ENCODE assay signal across 9 cellular contexts in genomic region chr6:160733045-160733646, GRCh38. TPM values are rescaled to one million over a fixed set of nuclear protein-coding genes. Genes with fewer than 3 reads are reported as not detected.
DNase-seq lines count a peak whose midpoint lies in the region; ATAC-seq, FAIRE-seq and TF ChIP-seq lines count a peak whose summit lies in the region.
"Had no signal": no experiment of that assay in that cellular context is flagged by ENCODE, and none has a peak within 500 bp of the region (broad histone marks: within the 10 kb centered on the region; RNA-seq: fewer than 3 reads in every experiment).

No MANE protein-coding gene starts in this region.

- H3K4me3 Mint-ChIP-seq in stimulated activated naive B cell treated with anti-CD40 and anti-IgM and Interleukin-4, amounts not matched to agents 10 μg/mL and 1 μg/mL and 100 μg/mL, for 72 hours, result no peak overlapping the region

- dilution Hi-C loops in keratinocyte (cut with MboI; ENCODE audit: extremely low pct_ligation_motif_present, low sequenced_read_pairs), result no loop called here

- H3K4me1 Mint-ChIP-seq in stimulated activated naive B cell treated with anti-CD40 and anti-IgM and Interleukin-4, amounts not matched to agents 10 μg/mL and 1 μg/mL and 100 μg/mL, for 72 hours, result peaks cover 4 to 5% of the 10 kb centered on the region in 2 donors

- no peaks in the 10 kb centered on the region for H3K36me3 Mint-ChIP-seq in stimulated activated naive B cell treated with anti-CD40 and anti-IgM and Interleukin-4, amounts not matched to agents 10 μg/mL and 1 μg/mL and 100 μg/mL, for 72 hours

- H2AFZ ChIP-seq in keratinocyte (ENCODE audit: control insufficient read depth, low read length), result no peak overlapping the region

- no peaks in the 10 kb centered on the region for H3K9me3 ChIP-seq in body of pancreas
- H3K9me3 ChIP-seq in keratinocyte (ENCODE audit: control insufficient read depth, low read depth, low read length), result no peaks in the 10 kb centered on the region
- H3K9me3 ChIP-seq: BLaER1 treated with 17β-estradiol and CSF1 and Interleukin-3, amounts not matched to agents 10 nM and 100 nM had no signal

- intact Hi-C loops in body of pancreas (cut with DNase I), result no loop called here

- H3K9ac ChIP-seq in keratinocyte (ENCODE audit: control insufficient read depth, extremely low read depth, insufficient read depth, low read length), result no peak overlapping the region
- H3K9ac ChIP-seq: BLaER1 treated with 17β-estradiol and CSF1 and Interleukin-3, amounts not matched to agents 10 nM and 100 nM had no signal

- DNase-seq in NCI-H2029 (lab: John Stamatoyannopoulos, UW) (peak; percentile 22), NCI-H2029 treated with DMSO at 0.1 percent for 48 hours (lab: John Stamatoyannopoulos, UW) (no peak), NCI-H748 treated with DMSO at 0.1 percent for 48 hours (lab: John Stamatoyannopoulos, UW) (peak; percentile 4), body of pancreas (peak; percentile 44 to 57 (median 56)), keratinocyte (ENCODE audit: low read depth, low spot score) (no peak)
- peak; percentile 24 for DNase-seq in stimulated activated naive B cell treated with anti-CD40 and anti-IgM and Interleukin-4, amounts not matched to agents 10 μg/mL and 1 μg/mL and 100 μg/mL, for 72 hours

- no peaks in the 10 kb centered on the region for H3K4me1 ChIP-seq in body of pancreas
- H3K4me1 ChIP-seq in keratinocyte (ENCODE audit: control insufficient read depth, extremely low read depth, insufficient read depth, low read length), result no peaks in the 10 kb centered on the region

- H3K27me3 Mint-ChIP-seq in stimulated activated naive B cell treated with anti-CD40 and anti-IgM and Interleukin-4, amounts not matched to agents 10 μg/mL and 1 μg/mL and 100 μg/mL, for 72 hours, result peaks cover 14 to 26% of the 10 kb centered on the region in 2 donors

- no peaks in the 10 kb centered on the region for H3K79me2 ChIP-seq in keratinocyte (ENCODE audit: control insufficient read depth, insufficient read depth, low read length)

- no peak overlapping the region for H3K27ac Mint-ChIP-seq in stimulated activated naive B cell treated with anti-CD40 and anti-IgM and Interleukin-4, amounts not matched to agents 10 μg/mL and 1 μg/mL and 100 μg/mL, for 72 hours

- H3K9me1 ChIP-seq in keratinocyte (ENCODE audit: control insufficient read depth, extremely low read depth, insufficient read depth, low read length), result no peaks in the 10 kb centered on the region

- H3K4me3 ChIP-seq in body of pancreas (no peak overlapping the region), keratinocyte (ENCODE audit: control insufficient read depth in 2 of 3, extremely low read depth in 1 of 3, insufficient read depth in 2 of 3, low read depth in 1 of 3, low read length in 3 of 3) (no peak overlapping the region)
- H3K4me3 ChIP-seq: BLaER1 treated with 17β-estradiol and CSF1 and Interleukin-3, amounts not matched to agents 10 nM and 100 nM had no signal

- H3K36me3 ChIP-seq in body of pancreas (replicated peaks in 1 of 2; ENCODE audit: insufficient read depth in 1 of 2, low read depth in 2 of 2) (no peaks in the 10 kb centered on the region), keratinocyte (ENCODE audit: control insufficient read depth in 2 of 2, extremely low read depth in 1 of 2, insufficient read depth in 2 of 2, low read length in 2 of 2) (no peaks in the 10 kb centered on the region)
- H3K36me3 ChIP-seq: BLaER1 treated with 17β-estradiol and CSF1 and Interleukin-3, amounts not matched to agents 10 nM and 100 nM had no signal

- WGBS in body of pancreas, 2 donors, result 22% methylated on average over 8 of the region's 8 CpGs

- H4K20me1 ChIP-seq in keratinocyte (ENCODE audit: control insufficient read depth, extremely low read depth, insufficient read depth, low read length), result no peaks in the 10 kb centered on the region
- H4K20me1 ChIP-seq: BLaER1 treated with 17β-estradiol and CSF1 and Interleukin-3, amounts not matched to agents 10 nM and 100 nM had no signal

- peak; percentile 79 for ATAC-seq in GM19397 (IDR thresholded peaks at IDR 0.05; ENCODE audit: unreplicated experiment)
- ATAC-seq in HG03196 (IDR thresholded peaks at IDR 0.05; ENCODE audit: unreplicated experiment), result peak; percentile 74
- peak; percentile 64 for ATAC-seq in body of pancreas
- ATAC-seq in stimulated activated naive B cell treated with anti-CD40 and anti-IgM and Interleukin-4, amounts not matched to agents 10 μg/mL and 1 μg/mL and 100 μg/mL, for 72 hours (replicated peaks), result peak; percentile 84 to 86

- no peak for TF ChIP-seq POLR2A in body of pancreas (IDR thresholded peaks at IDR 0.05)

- no peak overlapping the region for H3K4me2 ChIP-seq in keratinocyte (ENCODE audit: control insufficient read depth, extremely low read depth, insufficient read depth, low read depth, low read length)
- H3K4me2 ChIP-seq: BLaER1 treated with 17β-estradiol and CSF1 and Interleukin-3, amounts not matched to agents 10 nM and 100 nM had no signal

- H3K27ac ChIP-seq in body of pancreas (no peak overlapping the region), keratinocyte (ENCODE audit: control insufficient read depth, insufficient read depth, low read length) (no peak overlapping the region)
- H3K27ac ChIP-seq: BLaER1 treated with 17β-estradiol and CSF1 and Interleukin-3, amounts not matched to agents 10 nM and 100 nM had no signal

- TF ChIP-seq CTCF in body of pancreas (IDR thresholded peaks at IDR 0.05) (peak; percentile 30 to 76 (median 67)), keratinocyte (optimal IDR thresholded peaks at IDR 0.05 in 1 of 3, IDR thresholded peaks at IDR 0.05 in 1 of 3, conservative IDR thresholded peaks at IDR 0.05 in 1 of 3; ENCODE audit: extremely low read depth in 1 of 3, insufficient read depth in 2 of 3, low read length in 3 of 3) (peak; percentile 71 to 87 (median 86))

- FAIRE-seq in keratinocyte (lab: Jason Lieb, UNC), result peak; percentile 81

- no peaks in the 10 kb centered on the region for H3K9me3 Mint-ChIP-seq in stimulated activated naive B cell treated with anti-CD40 and anti-IgM and Interleukin-4, amounts not matched to agents 10 μg/mL and 1 μg/mL and 100 μg/mL, for 72 hours

- H3K27me3 ChIP-seq in body of pancreas (no peaks in the 10 kb centered on the region), keratinocyte (ENCODE audit: control insufficient read depth, extremely low read depth, insufficient read depth, low read length) (no peaks in the 10 kb centered on the region)
- H3K27me3 ChIP-seq: BLaER1 treated with 17β-estradiol and CSF1 and Interleukin-3, amounts not matched to agents 10 nM and 100 nM had no signal

RNA-seq across cellular contexts. Expression of gene PLG, which starts 31.1 kb away (rescaled TPM):
- not detected for total RNA-seq in body of pancreas
- polyA plus RNA-seq in keratinocyte, result not detected in 3 replicates
- not detected for polyA plus RNA-seq in keratinocyte (2011; ENCODE audit: low read depth)
- polyA plus RNA-seq in keratinocyte (2011; cell fraction: cytosol; rRNA removed), result not detected in 2 replicates
- not detected in 2 replicates for polyA plus RNA-seq in keratinocyte (2011; cell fraction: nucleus; rRNA removed)
- 0.49 TPM in 1 of 2 replicates, not detected in the other for polyA plus RNA-seq in keratinocyte (2012; ENCODE audit: low replicate concordance)
- polyA minus RNA-seq in keratinocyte, result not detected in 3 replicates
- polyA minus RNA-seq in keratinocyte (2011; cell fraction: cytosol; rRNA and poly(A)+ RNA removed), result not detected
- not detected in 2 replicates for polyA minus RNA-seq in keratinocyte (2011; cell fraction: nucleus; rRNA and poly(A)+ RNA removed)

Comparison
In these comparisons a context has a peak if more than half of its experiments do, and no peak if none do; other contexts are left out.
1. DNase-seq: peak in NCI-H2029 (single experiment), NCI-H748 treated with DMSO at 0.1 percent for 48 hours (single experiment), body of pancreas (4 of 4) and stimulated activated naive B cell treated with anti-CD40 and anti-IgM and Interleukin-4, amounts not matched to agents 10 μg/mL and 1 μg/mL and 100 μg/mL, for 72 hours (single experiment); none in NCI-H2029 treated with DMSO at 0.1 percent for 48 hours (single experiment) and keratinocyte (single experiment).
2. Peak in every context shown above with its lines, with median percentiles within 50 percentile points of each other: ATAC-seq.